In the genomic region with DNA sequence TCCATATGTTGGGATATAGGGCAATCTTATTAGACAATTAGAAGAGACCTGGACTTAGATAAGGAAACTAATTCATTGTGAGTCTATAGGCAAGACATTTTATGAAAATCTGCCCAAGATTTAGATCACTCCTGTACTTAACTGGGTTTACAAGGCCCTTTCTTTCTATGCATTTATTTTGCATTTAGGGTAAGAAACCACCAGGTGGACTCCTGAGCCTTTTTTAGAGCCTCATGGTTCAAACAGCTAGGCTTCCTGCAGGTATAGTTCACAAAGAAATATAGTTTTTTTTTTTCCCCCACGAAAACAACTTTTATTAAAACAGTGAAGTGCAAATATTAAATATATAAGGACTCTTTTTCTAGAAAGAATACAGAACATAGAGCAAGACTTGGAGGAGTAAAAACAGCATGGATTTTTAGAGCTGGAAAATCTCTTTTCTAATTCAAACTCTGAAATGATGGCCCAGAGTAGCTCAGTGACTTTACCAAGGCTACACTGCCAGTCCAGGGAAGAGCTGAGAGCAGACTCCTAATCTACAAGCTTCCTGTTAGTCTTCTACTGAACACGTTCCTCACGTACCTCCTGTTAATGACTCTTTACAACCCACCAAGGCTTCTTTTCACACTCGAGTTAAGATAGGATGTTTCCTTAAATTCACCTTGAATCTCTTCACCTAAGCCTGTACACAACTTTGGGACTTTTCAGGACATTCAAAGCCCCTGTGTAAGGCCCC, we compare ENCODE assay signal across 22 cellular contexts.
DNase-seq lines count a peak whose midpoint lies in the region; ATAC-seq and TF ChIP-seq lines count a peak whose summit lies in the region.
"Had no signal": no experiment of that assay in that cellular context is flagged by ENCODE, and none has a peak within 500 bp of the region (broad histone marks: within the 10 kb centered on the region; RNA-seq: fewer than 3 reads in every experiment).

No MANE protein-coding gene starts in this region.

- DNase-seq in NCI-H345 (lab: John Stamatoyannopoulos, UW) (peak; percentile 17), NCI-H345 treated with DMSO at 0.1 percent for 48 hours (lab: John Stamatoyannopoulos, UW; ENCODE audit: unreplicated experiment) (no peak), WTC11 (ENCODE audit: low spot score) (no peak), neural progenitor cell (ENCODE audit: low spot score) (no peak), amniotic stem cell (lab: John Stamatoyannopoulos, UW) (no peak), NCI-H2107 (lab: John Stamatoyannopoulos, UW) (no peak)
- DNase-seq: activated CD8-positive, alpha-beta memory T cell treated with anti-CD3 and anti-CD28 coated beads, Interleukin-2, amount 10 ng/mL, durations not matched to agents 7 days and 5 days; activated effector memory CD4-positive, alpha-beta T cell treated with anti-CD3 and anti-CD28 coated beads, Interleukin-2, amount 50 U/mL, for 16 hours; effector memory CD4-positive, alpha-beta T cell; NCI-H1417; nucleus accumbens; stimulated activated CD4-positive, alpha-beta T cell treated with anti-CD3 and anti-CD28 coated beads, Interleukin-15, amount 100 ng/mL, for 24 hours; stimulated activated naive CD4-positive, alpha-beta T cell treated with Interleukin-2 at 50 U/mL for 16 hours; T1000; transverse colon had no signal

- no peaks in the 10 kb centered on the region for H3K9me3 ChIP-seq in neural progenitor cell (ENCODE audit: low read depth)
- H3K9me3 ChIP-seq: BLaER1, transverse colon had no signal

- H3K27ac Mint-ChIP-seq in WTC11 (peak overlapping the region; percentile 13; the same call in 1 of the 2 replicates), neural progenitor cell (peak overlapping the region; percentile 22)
- H3K27ac Mint-ChIP-seq: activated CD8-positive, alpha-beta memory T cell treated with anti-CD3 and anti-CD28 coated beads, Interleukin-2, amount 10 ng/mL, durations not matched to agents 7 days and 5 days; IgD-negative memory B cell had no signal

- CTCF ChIA-PET in WTC11 (lab: Charles Lee), result interaction anchor here (0.7 to 1.6 kb wide), 17 partner anchors 9 to 291 kb away, joined by 3 to 13 read pairs (median 4); no protein-coding TSS in a partner anchor

- H3K9ac ChIP-seq in neural progenitor cell, result no peak overlapping the region
- H3K9ac ChIP-seq: BLaER1 had no signal

- TF ChIP-seq EP300 in Ishikawa (IDR thresholded peaks at IDR 0.05; ENCODE audit: borderline replicate concordance), result no peak

- TF ChIP-seq RAD21 in Ishikawa (IDR thresholded peaks at IDR 0.05; ENCODE audit: low read depth), result peak; percentile 23; the same call in 1 of the 2 replicates

- H3K27ac ChIP-seq in neural progenitor cell, result no peak overlapping the region
- H3K27ac ChIP-seq: 22Rv1, BLaER1, hepatocyte, transverse colon had no signal

- no peaks in the 10 kb centered on the region for H3K79me2 ChIP-seq in neural progenitor cell (ENCODE audit: low read depth)
- H3K79me2 ChIP-seq: hepatocyte had no signal

- no peak for TF ChIP-seq CTCF in WTC11 (IDR thresholded peaks at IDR 0.05)
- peak; percentile 35 for TF ChIP-seq CTCF in neural progenitor cell (IDR thresholded peaks at IDR 0.05)

- H3K4me3 Mint-ChIP-seq in WTC11 (no peak overlapping the region), neural progenitor cell (no peak overlapping the region)
- H3K4me3 Mint-ChIP-seq: activated CD8-positive, alpha-beta memory T cell treated with anti-CD3 and anti-CD28 coated beads, Interleukin-2, amount 10 ng/mL, durations not matched to agents 7 days and 5 days; IgD-negative memory B cell had no signal

- no peaks in the 10 kb centered on the region for H3F3A ChIP-seq in neural progenitor cell (ENCODE audit: low read depth)

- H3K4me3 ChIP-seq in neural progenitor cell, result no peak overlapping the region
- H3K4me3 ChIP-seq: BLaER1, hepatocyte, transverse colon had no signal

- peak; percentile 74 for ATAC-seq in WTC11
- no peak for ATAC-seq in GM19452 (IDR thresholded peaks at IDR 0.05; ENCODE audit: unreplicated experiment)
- ATAC-seq: activated CD8-positive, alpha-beta memory T cell treated with anti-CD3 and anti-CD28 coated beads, Interleukin-2, amount 10 ng/mL, durations not matched to agents 7 days and 5 days; SK-N-SH treated with all-trans-retinoic acid at 6 μM for 48 hours had no signal

- H3K27me3 Mint-ChIP-seq in WTC11 (ENCODE audit: low read depth) (peaks cover under 1% of the 10 kb centered on the region), neural progenitor cell (ENCODE audit: insufficient read depth, low read depth) (no peaks in the 10 kb centered on the region)
- H3K27me3 Mint-ChIP-seq: activated CD8-positive, alpha-beta memory T cell treated with anti-CD3 and anti-CD28 coated beads, Interleukin-2, amount 10 ng/mL, durations not matched to agents 7 days and 5 days; IgD-negative memory B cell had no signal

- POLR2A ChIA-PET in WTC11 (lab: Charles Lee), result no interaction called here

- H3K27me3 ChIP-seq in neural progenitor cell, result no peaks in the 10 kb centered on the region
- H3K27me3 ChIP-seq: BLaER1, hepatocyte, transverse colon had no signal

- peaks cover 42% of the 10 kb centered on the region for H3K4me1 ChIP-seq in neural progenitor cell
- H3K4me1 ChIP-seq: BLaER1 had no signal

- H3K36me3 Mint-ChIP-seq in WTC11 (0 out of 2 replicates have a peak, but pooled peaks cover 8% of the 10 kb centered on the region), neural progenitor cell (no peaks in the 10 kb centered on the region)
- H3K36me3 Mint-ChIP-seq: activated CD8-positive, alpha-beta memory T cell treated with anti-CD3 and anti-CD28 coated beads, Interleukin-2, amount 10 ng/mL, durations not matched to agents 7 days and 5 days had no signal

- H3K4me1 Mint-ChIP-seq in WTC11 (peaks cover 27% of the 10 kb centered on the region), neural progenitor cell (peaks cover 22% of the 10 kb centered on the region)
- H3K4me1 Mint-ChIP-seq: activated CD8-positive, alpha-beta memory T cell treated with anti-CD3 and anti-CD28 coated beads, Interleukin-2, amount 10 ng/mL, durations not matched to agents 7 days and 5 days; IgD-negative memory B cell had no signal

- no peaks in the 10 kb centered on the region for H3K36me3 ChIP-seq in neural progenitor cell
- H3K36me3 ChIP-seq: BLaER1, transverse colon had no signal

- H3K9me3 Mint-ChIP-seq in WTC11 (peaks cover 10% of the 10 kb centered on the region), neural progenitor cell (peaks cover 7% of the 10 kb centered on the region)
- H3K9me3 Mint-ChIP-seq: IgD-negative memory B cell had no signal

- no peak overlapping the region for H3K4me2 ChIP-seq in neural progenitor cell
- H3K4me2 ChIP-seq: BLaER1, hepatocyte had no signal

- H2AFZ ChIP-seq in neural progenitor cell (replicated peaks), result peak overlapping the region; percentile 66
- H2AFZ ChIP-seq: hepatocyte had no signal

- no peaks in the 10 kb centered on the region for H4K20me1 ChIP-seq in neural progenitor cell (ENCODE audit: low read depth)
- H4K20me1 ChIP-seq: BLaER1 had no signal

TF ChIP-seq in Ishikawa, 13 proteins besides CTCF, POLR2A, EP300 and RAD21 (continues in another document):
- TF ChIP-seq TEAD4 (IDR thresholded peaks at IDR 0.05) (no peak), CEBPB (IDR thresholded peaks at IDR 0.05) (no peak), ZBTB7A (IDR thresholded peaks at IDR 0.05; ENCODE audit: low read depth) (no peak), FOXM1 (IDR thresholded peaks at IDR 0.05; ENCODE audit: borderline replicate concordance, low read depth) (no peak), CREB1 (IDR thresholded peaks at IDR 0.05; ENCODE audit: low read depth) (no peak), EGR1 (IDR thresholded peaks at IDR 0.05) (no peak)

TF ChIP-seq in WTC11, 78 proteins besides CTCF, POLR2A, EP300 and RAD21 (continues in another document):
- TF ChIP-seq JAZF1 (CRISPR knock-in tag; IDR thresholded peaks at IDR 0.05), result no peak
- TF ChIP-seq, protein P1, sequence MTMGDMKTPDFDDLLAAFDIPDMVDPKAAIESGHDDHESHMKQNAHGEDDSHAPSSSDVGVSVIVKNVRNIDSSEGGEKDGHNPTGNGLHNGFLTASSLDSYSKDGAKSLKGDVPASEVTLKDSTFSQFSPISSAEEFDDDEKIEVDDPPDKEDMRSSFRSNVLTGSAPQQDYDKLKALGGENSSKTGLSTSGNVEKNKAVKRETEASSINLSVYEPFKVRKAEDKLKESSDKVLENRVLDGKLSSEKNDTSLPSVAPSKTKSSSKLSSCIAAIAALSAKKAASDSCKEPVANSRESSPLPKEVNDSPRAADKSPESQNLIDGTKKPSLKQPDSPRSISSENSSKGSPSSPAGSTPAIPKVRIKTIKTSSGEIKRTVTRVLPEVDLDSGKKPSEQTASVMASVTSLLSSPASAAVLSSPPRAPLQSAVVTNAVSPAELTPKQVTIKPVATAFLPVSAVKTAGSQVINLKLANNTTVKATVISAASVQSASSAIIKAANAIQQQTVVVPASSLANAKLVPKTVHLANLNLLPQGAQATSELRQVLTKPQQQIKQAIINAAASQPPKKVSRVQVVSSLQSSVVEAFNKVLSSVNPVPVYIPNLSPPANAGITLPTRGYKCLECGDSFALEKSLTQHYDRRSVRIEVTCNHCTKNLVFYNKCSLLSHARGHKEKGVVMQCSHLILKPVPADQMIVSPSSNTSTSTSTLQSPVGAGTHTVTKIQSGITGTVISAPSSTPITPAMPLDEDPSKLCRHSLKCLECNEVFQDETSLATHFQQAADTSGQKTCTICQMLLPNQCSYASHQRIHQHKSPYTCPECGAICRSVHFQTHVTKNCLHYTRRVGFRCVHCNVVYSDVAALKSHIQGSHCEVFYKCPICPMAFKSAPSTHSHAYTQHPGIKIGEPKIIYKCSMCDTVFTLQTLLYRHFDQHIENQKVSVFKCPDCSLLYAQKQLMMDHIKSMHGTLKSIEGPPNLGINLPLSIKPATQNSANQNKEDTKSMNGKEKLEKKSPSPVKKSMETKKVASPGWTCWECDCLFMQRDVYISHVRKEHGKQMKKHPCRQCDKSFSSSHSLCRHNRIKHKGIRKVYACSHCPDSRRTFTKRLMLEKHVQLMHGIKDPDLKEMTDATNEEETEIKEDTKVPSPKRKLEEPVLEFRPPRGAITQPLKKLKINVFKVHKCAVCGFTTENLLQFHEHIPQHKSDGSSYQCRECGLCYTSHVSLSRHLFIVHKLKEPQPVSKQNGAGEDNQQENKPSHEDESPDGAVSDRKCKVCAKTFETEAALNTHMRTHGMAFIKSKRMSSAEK (CRISPR knock-in tag; IDR thresholded peaks at IDR 0.05; ENCODE audit: borderline replicate concordance), result no peak
- no peak for TF ChIP-seq ESRRA (CRISPR knock-in tag; IDR thresholded peaks at IDR 0.05; ENCODE audit: borderline replicate concordance)
- TF ChIP-seq USF1 (CRISPR knock-in tag; IDR thresholded peaks at IDR 0.05), result no peak
